1 cellular context compared by ENCODE assay signal in the genomic region with DNA sequence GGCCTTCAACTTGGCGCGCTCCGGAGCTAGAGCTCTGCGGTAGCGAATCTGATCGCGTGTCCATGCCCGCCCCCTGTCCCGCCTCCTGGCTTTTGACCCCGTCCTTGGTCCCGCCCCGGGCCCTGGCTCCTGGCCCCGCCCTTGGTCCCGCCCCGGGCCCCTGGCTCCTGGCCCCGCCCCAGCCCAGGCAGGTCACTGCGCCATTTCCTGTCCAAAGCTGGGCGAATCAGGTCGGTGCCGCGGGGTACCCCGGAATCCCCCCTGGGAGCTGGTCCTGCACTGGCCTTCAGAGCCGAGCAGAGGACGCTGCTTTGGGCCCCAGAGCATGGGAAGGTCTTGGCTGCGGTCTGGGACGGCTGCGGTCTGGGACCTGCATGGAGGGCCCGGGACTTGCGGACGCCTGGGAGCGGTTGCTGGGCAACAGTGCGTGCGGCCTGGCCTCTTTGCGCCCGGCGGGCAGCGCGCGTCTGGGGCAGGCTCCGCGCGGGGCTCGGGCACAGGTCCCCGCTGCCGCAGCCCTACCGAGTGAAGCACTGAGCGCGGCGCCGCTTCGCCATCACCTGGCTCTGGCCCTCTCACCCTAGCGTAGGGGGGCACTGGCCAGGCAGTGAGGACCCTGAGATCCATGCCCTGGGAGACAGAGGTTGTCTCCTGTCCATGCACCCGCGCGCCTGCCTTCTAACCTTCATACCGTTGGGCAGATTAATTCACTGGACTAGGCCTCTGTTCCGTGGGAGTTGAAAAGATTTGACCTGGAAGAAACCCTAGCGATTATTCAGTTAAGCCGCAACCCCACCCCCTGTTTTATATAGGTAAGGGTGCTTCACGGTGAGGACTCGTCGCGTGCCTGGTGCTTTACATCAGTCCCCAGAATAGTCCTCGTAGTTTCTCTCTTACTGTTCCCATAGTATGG.
A peak's percentile ranks its signal among the peaks of the same experiment; 100 is the strongest.
TF ChIP-seq lines count a peak whose summit lies in the region.

A gene with protein sequence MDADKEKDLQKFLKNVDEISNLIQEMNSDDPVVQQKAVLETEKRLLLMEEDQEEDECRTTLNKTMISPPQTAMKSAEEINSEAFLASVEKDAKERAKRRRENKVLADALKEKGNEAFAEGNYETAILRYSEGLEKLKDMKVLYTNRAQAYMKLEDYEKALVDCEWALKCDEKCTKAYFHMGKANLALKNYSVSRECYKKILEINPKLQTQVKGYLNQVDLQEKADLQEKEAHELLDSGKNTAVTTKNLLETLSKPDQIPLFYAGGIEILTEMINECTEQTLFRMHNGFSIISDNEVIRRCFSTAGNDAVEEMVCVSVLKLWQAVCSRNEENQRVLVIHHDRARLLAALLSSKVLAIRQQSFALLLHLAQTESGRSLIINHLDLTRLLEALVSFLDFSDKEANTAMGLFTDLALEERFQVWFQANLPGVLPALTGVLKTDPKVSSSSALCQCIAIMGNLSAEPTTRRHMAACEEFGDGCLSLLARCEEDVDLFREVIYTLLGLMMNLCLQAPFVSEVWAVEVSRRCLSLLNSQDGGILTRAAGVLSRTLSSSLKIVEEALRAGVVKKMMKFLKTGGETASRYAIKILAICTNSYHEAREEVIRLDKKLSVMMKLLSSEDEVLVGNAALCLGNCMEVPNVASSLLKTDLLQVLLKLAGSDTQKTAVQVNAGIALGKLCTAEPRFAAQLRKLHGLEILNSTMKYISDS (plus strand): TSS at position 195 of the 913 bp plus-strand sequence. CDS start 1,675 bp downstream, outside the sequence.

TF ChIP-seq in IMR-90, 13 proteins besides CTCF, POLR2A, EP300 and RAD21 (continued from another document):
- TF ChIP-seq USF2 (IDR thresholded peaks at IDR 0.05; ENCODE audit: low read depth, low read length) (no peak), MAZ (IDR thresholded peaks at IDR 0.05; ENCODE audit: borderline replicate concordance, low read depth, low read length) (peak; percentile 60; the same call in 1 of the 2 replicates), CEBPB (IDR thresholded peaks at IDR 0.05; ENCODE audit: low read depth, low read length) (no peak), RCOR1 (IDR thresholded peaks at IDR 0.05; ENCODE audit: insufficient replicate concordance, low read length) (no peak), RFX5 (IDR thresholded peaks at IDR 0.05; ENCODE audit: low read depth, low read length) (no peak), MAFK (IDR thresholded peaks at IDR 0.05; ENCODE audit: low read depth, low read length) (no peak), MXI1 (IDR thresholded peaks at IDR 0.05; ENCODE audit: borderline replicate concordance, low read depth, low read length) (peak; percentile 78; the same call in 1 of the 2 replicates), ELK1 (IDR thresholded peaks at IDR 0.05; ENCODE audit: borderline replicate concordance, low read depth, low read length) (no peak), CHD1 (IDR thresholded peaks at IDR 0.05; ENCODE audit: low read depth, low read length) (no peak), FOS (IDR thresholded peaks at IDR 0.05; ENCODE audit: low read depth, low read length) (no peak), NFE2L2 (IDR thresholded peaks at IDR 0.05; ENCODE audit: low read depth, low read length) (no peak), SMC3 (IDR thresholded peaks at IDR 0.05; ENCODE audit: low read depth, low read length) (no peak)
